ENCODE assay signal across 8 cellular contexts in genomic region chr12:26937863-26938659, GRCh38. TPM values are rescaled to one million over a fixed set of nuclear protein-coding genes. Genes with fewer than 3 reads are reported as not detected.
A peak's percentile ranks its signal among the peaks of the same experiment; 100 is the strongest.
DNase-seq lines count a peak whose midpoint lies in the region; ATAC-seq and TF ChIP-seq lines count a peak whose summit lies in the region.

Gene FGFR1OP2 (plus strand): TSS chr12:26938470. CDS start chr12:26954159, 15,689 bp downstream.
A gene with protein sequence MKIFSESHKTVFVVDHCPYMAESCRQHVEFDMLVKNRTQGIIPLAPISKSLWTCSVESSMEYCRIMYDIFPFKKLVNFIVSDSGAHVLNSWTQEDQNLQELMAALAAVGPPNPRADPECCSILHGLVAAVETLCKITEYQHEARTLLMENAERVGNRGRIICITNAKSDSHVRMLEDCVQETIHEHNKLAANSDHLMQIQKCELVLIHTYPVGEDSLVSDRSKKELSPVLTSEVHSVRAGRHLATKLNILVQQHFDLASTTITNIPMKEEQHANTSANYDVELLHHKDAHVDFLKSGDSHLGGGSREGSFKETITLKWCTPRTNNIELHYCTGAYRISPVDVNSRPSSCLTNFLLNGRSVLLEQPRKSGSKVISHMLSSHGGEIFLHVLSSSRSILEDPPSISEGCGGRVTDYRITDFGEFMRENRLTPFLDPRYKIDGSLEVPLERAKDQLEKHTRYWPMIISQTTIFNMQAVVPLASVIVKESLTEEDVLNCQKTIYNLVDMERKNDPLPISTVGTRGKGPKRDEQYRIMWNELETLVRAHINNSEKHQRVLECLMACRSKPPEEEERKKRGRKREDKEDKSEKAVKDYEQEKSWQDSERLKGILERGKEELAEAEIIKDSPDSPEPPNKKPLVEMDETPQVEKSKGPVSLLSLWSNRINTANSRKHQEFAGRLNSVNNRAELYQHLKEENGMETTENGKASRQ (minus strand): TSS chr12:26937981. CDS start chr12:26936803, 1,178 bp downstream.

- H3K4me1 Mint-ChIP-seq in activated T-cell treated with anti-CD3 and anti-CD28 coated beads, Interleukin-2, amount 50 U/mL, for 24 hours (ENCODE audit: low read depth), result peaks cover 65% of the 10 kb centered on the region

- TF ChIP-seq POLR2A in erythroblast (IDR thresholded peaks at IDR 0.05; ENCODE audit: low read length), result peak; percentile 98

- no peaks in the 10 kb centered on the region for H3K36me3 ChIP-seq in mucosa of stomach (ENCODE audit: control insufficient read depth, insufficient read depth, low read length)

- DNase-seq in DMS153 treated with DMSO at 0.1 percent for 48 hours (lab: John Stamatoyannopoulos, UW; ENCODE audit: unreplicated experiment) (peak; percentile 96), KBM-7 (peak; percentile 99), erythroblast (lab: John Stamatoyannopoulos, UW) (peak; percentile 97 to 98)
- peak; percentile 97 for DNase-seq in activated T-cell treated with anti-CD3 and anti-CD28 coated beads, Interleukin-2, amount 50 U/mL, for 24 hours
- DNase-seq in stimulated activated CD8-positive, alpha-beta memory T cell treated with anti-CD3 and anti-CD28 coated beads, Interleukin-7, amount 100 ng/mL, for 1 hour (ENCODE audit: low read depth in 2 of 2), result peak; percentile 82 to 90

- peaks cover 15% of the 10 kb centered on the region for H3K4me1 ChIP-seq in mucosa of stomach (ENCODE audit: control insufficient read depth, insufficient read depth, low read length)

- H3K9me3 Mint-ChIP-seq in activated T-cell treated with anti-CD3 and anti-CD28 coated beads, Interleukin-2, amount 50 U/mL, for 24 hours, result no peaks in the 10 kb centered on the region

- in situ Hi-C loops in KBM-7 (cut with MboI; ENCODE audit: low pct_unique_long_range_greater_than_20kb, low sequenced_read_pairs), result no loop called here

- peak within 1 kb of the TSS; percentile 95 for H3K4me3 Mint-ChIP-seq in activated T-cell treated with anti-CD3 and anti-CD28 coated beads, Interleukin-2, amount 50 U/mL, for 24 hours

- peak; percentile 78 for ATAC-seq in GM21717 (IDR thresholded peaks at IDR 0.05; ENCODE audit: unreplicated experiment)

- H3K27ac Mint-ChIP-seq in activated T-cell treated with anti-CD3 and anti-CD28 coated beads, Interleukin-2, amount 50 U/mL, for 24 hours, result peak within 1 kb of the TSS; percentile 100

- H3K9ac ChIP-seq in mucosa of stomach (ENCODE audit: low read length), result peak within 1 kb of the TSS; percentile 82

- H3K36me3 Mint-ChIP-seq in activated T-cell treated with anti-CD3 and anti-CD28 coated beads, Interleukin-2, amount 50 U/mL, for 24 hours (ENCODE audit: low read depth), result peaks cover 56% of the 10 kb centered on the region

- peak within 1 kb of the TSS; percentile 85 for H3K4me3 ChIP-seq in mucosa of stomach (ENCODE audit: low read length)

- H3K27me3 Mint-ChIP-seq in activated T-cell treated with anti-CD3 and anti-CD28 coated beads, Interleukin-2, amount 50 U/mL, for 24 hours, result no peaks in the 10 kb centered on the region

- no peaks in the 10 kb centered on the region for H3K27me3 ChIP-seq in mucosa of stomach (ENCODE audit: control insufficient read depth, insufficient read depth, low read length)

- no peaks in the 10 kb centered on the region for H3K9me3 ChIP-seq in mucosa of stomach (ENCODE audit: control insufficient read depth, low read length)

TF ChIP-seq in PFSK-1, 5 proteins besides CTCF, POLR2A, EP300 and RAD21:
- TF ChIP-seq TAF1 (IDR thresholded peaks at IDR 0.05; ENCODE audit: borderline replicate concordance, insufficient read depth, low read length) (peak; percentile 70; the same call in 1 of the 2 replicates), FOXP2 (optimal IDR thresholded peaks at IDR 0.05; ENCODE audit: borderline replicate concordance, extremely low read depth, extremely low read length, insufficient read depth) (peak; percentile 85), POLR2AphosphoS5 (IDR thresholded peaks at IDR 0.05; ENCODE audit: low read depth, low read length) (peak; percentile 84), SIN3A (IDR thresholded peaks at IDR 0.05; ENCODE audit: borderline replicate concordance, insufficient read depth, low read length) (peak; percentile 82; the same call in 1 of the 2 replicates)
- TF ChIP-seq, protein P1, sequence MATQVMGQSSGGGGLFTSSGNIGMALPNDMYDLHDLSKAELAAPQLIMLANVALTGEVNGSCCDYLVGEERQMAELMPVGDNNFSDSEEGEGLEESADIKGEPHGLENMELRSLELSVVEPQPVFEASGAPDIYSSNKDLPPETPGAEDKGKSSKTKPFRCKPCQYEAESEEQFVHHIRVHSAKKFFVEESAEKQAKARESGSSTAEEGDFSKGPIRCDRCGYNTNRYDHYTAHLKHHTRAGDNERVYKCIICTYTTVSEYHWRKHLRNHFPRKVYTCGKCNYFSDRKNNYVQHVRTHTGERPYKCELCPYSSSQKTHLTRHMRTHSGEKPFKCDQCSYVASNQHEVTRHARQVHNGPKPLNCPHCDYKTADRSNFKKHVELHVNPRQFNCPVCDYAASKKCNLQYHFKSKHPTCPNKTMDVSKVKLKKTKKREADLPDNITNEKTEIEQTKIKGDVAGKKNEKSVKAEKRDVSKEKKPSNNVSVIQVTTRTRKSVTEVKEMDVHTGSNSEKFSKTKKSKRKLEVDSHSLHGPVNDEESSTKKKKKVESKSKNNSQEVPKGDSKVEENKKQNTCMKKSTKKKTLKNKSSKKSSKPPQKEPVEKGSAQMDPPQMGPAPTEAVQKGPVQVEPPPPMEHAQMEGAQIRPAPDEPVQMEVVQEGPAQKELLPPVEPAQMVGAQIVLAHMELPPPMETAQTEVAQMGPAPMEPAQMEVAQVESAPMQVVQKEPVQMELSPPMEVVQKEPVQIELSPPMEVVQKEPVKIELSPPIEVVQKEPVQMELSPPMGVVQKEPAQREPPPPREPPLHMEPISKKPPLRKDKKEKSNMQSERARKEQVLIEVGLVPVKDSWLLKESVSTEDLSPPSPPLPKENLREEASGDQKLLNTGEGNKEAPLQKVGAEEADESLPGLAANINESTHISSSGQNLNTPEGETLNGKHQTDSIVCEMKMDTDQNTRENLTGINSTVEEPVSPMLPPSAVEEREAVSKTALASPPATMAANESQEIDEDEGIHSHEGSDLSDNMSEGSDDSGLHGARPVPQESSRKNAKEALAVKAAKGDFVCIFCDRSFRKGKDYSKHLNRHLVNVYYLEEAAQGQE (IDR thresholded peaks at IDR 0.05; ENCODE audit: insufficient read depth in 1 of 2, low read depth in 2 of 2, low read length in 2 of 2), result no peak

RNA-seq across cellular contexts. Expression of gene FGFR1OP2, which starts in this region (rescaled TPM):
- 21.6 TPM for polyA plus RNA-seq in PFSK-1 (2012; ENCODE audit: insufficient read length, low read depth)

RNA-seq across cellular contexts. Expression of the second gene that starts in this region (rescaled TPM):
- 17.6 TPM for polyA plus RNA-seq in PFSK-1 (2012; ENCODE audit: insufficient read length, low read depth)

Comparison
In these comparisons a context has a peak if more than half of its experiments do, and no peak if none do; other contexts are left out.
1. Peak in every context shown above with its lines: DNase-seq, ATAC-seq and H3K4me3 ChIP-seq.